Comparison of ENCODE assay signal across 26 cellular contexts in the genomic region with DNA sequence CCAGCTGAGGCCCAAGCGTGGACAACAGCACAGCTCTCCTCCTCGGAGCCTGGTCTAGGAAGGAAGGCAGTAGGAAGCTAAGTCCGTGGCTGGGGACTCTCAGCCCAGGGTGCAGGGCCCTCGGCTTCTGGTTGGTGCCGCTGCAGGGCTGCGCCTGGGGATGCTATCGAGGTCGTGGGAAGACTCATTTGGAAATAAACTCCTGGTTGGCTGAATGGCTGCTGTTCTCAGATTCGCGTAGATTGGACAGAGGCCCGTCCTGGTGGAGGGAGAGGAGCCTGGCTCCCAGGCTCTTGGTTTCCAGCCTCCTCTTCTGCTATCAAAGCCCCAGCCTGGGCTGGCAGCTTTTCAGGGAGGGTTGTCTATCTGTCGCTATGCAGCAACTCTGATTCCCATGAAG.
DNase-seq lines count a peak whose midpoint lies in the region; ATAC-seq and TF ChIP-seq lines count a peak whose summit lies in the region.
"Had no signal": no experiment of that assay in that cellular context is flagged by ENCODE, and none has a peak within 500 bp of the region (broad histone marks: within the 10 kb centered on the region; RNA-seq: fewer than 3 reads in every experiment).

No MANE protein-coding gene starts in this region.

- no peaks in the 10 kb centered on the region for H3K4me1 ChIP-seq in ascending aorta
- H3K4me1 ChIP-seq: psoas muscle, vagina had no signal

- H3K36me3 ChIP-seq in H7 (replicated peaks; ENCODE audit: control insufficient read depth, insufficient read depth, low read length), result no peaks in the 10 kb centered on the region
- H3K36me3 ChIP-seq in ascending aorta, result no peaks in the 10 kb centered on the region
- H3K36me3 ChIP-seq: SJSA1, vagina had no signal

- peaks cover 2% of the 10 kb centered on the region for H3K9me3 Mint-ChIP-seq in CD4-positive, alpha-beta T cell
- peaks cover 0 to 6% (median 0%) of the 10 kb centered on the region in 6 donors for H3K9me3 Mint-ChIP-seq in immature natural killer cell
- H3K9me3 Mint-ChIP-seq: natural killer cell had no signal

- DNase-seq in H7, result peak; percentile 8
- no peak for DNase-seq in ascending aorta (ENCODE audit: low spot score in 2 of 2)
- DNase-seq in left cardiac atrium, result peak; percentile 60
- peak; percentile 85 for DNase-seq in posterior vena cava (ENCODE audit: low spot score)
- no peak for DNase-seq in CD4-positive, alpha-beta T cell
- DNase-seq in Kasumi-1 (lab: John Stamatoyannopoulos, UW), result no peak
- no peak for DNase-seq in NCI-H748 (lab: John Stamatoyannopoulos, UW; ENCODE audit: unreplicated experiment)
- no peak for DNase-seq in immature natural killer cell
- DNase-seq: activated CD4-positive, alpha-beta T cell treated with anti-CD3 and anti-CD28 coated beads, Interleukin-2, amount 50 U/mL, for 1 hour; activated CD8-positive, alpha-beta memory T cell treated with anti-CD3 and anti-CD28 coated beads, Interleukin-2, amount 50 U/mL, for 48 hours; activated effector memory CD4-positive, alpha-beta T cell treated with Interleukin-2 at 50 U/mL for 16 hours; activated naive CD8-positive, alpha-beta T cell treated with anti-CD3 and anti-CD28 coated beads, Interleukin-2, amount 50 U/mL, for 24 hours; caudate nucleus; DMS 273 treated with DMSO at 0.1 percent for 48 hours; dorsolateral prefrontal cortex; MM.1S; natural killer cell; NCI-H1436 treated with DMSO at 0.1 percent for 48 hours; psoas muscle; stimulated activated CD4-positive, alpha-beta T cell treated with anti-CD3 and anti-CD28 coated beads, Interleukin-4, amount 100 ng/mL, for 24 hours; T-helper 17 cell had no signal

- H3K4me3 ChIP-seq in H7 (ENCODE audit: insufficient read depth, low read depth, low read length), result no peak overlapping the region
- no peak overlapping the region for H3K4me3 ChIP-seq in ascending aorta
- H3K4me3 ChIP-seq: dorsolateral prefrontal cortex, psoas muscle, SJSA1, smooth muscle cell, vagina had no signal

- CTCF ChIA-PET in CD4-positive, alpha-beta T cell (lab: Charles Lee), result no interaction called here

- no peaks in the 10 kb centered on the region for H3K9me3 ChIP-seq in ascending aorta
- no peaks in the 10 kb centered on the region for H3K9me3 ChIP-seq in CD4-positive, alpha-beta T cell (ENCODE audit: control insufficient read depth, low read length)
- H3K9me3 ChIP-seq: psoas muscle, SJSA1, vagina had no signal

- ATAC-seq in left cardiac atrium, result peak; percentile 87 to 90
- no peak for ATAC-seq in CD4-positive, alpha-beta T cell (ENCODE audit: poor library complexity)
- ATAC-seq: activated naive CD8-positive, alpha-beta T cell treated with anti-CD3 and anti-CD28 coated beads, Interleukin-2, amount 50 U/mL, for 24 hours; natural killer cell; psoas muscle; T-helper 17 cell had no signal

- TF ChIP-seq CTCF in ascending aorta (IDR thresholded peaks at IDR 0.05), result peak in 2 of 3 experiments; percentile 46 to 56
- no peak for TF ChIP-seq CTCF in CD4-positive, alpha-beta T cell (IDR thresholded peaks at IDR 0.05)

- no peak overlapping the region for H3K27ac ChIP-seq in ascending aorta
- no peak overlapping the region for H3K27ac ChIP-seq in CD4-positive, alpha-beta T cell (ENCODE audit: low read depth, low read length)
- H3K27ac ChIP-seq: dorsolateral prefrontal cortex, foreskin keratinocyte, HL-60, psoas muscle, SJSA1, vagina had no signal

- H3K27me3 Mint-ChIP-seq in CD4-positive, alpha-beta T cell, result no peaks in the 10 kb centered on the region
- peaks cover 0 to 2% (median 0%) of the 10 kb centered on the region in 3 donors for H3K27me3 Mint-ChIP-seq in immature natural killer cell (ENCODE audit: low read depth in 3 of 3)
- H3K27me3 Mint-ChIP-seq: activated naive CD8-positive, alpha-beta T cell treated with anti-CD3 and anti-CD28 coated beads, Interleukin-2, amount 50 U/mL, for 24 hours had no signal

- no peaks in the 10 kb centered on the region for H3K4me1 Mint-ChIP-seq in CD4-positive, alpha-beta T cell (ENCODE audit: low read depth)
- no peaks in the 10 kb centered on the region for H3K4me1 Mint-ChIP-seq in immature natural killer cell
- H3K4me1 Mint-ChIP-seq: activated naive CD8-positive, alpha-beta T cell treated with anti-CD3 and anti-CD28 coated beads, Interleukin-2, amount 50 U/mL, for 24 hours; natural killer cell; T-helper 17 cell had no signal

- intact Hi-C loops in ascending aorta (cut with DNase I), result no loop called here
- intact Hi-C loops in left cardiac atrium (cut with DNase I), result no loop called here
- intact Hi-C loops in posterior vena cava (cut with DNase I), result no loop called here
- intact Hi-C loops in CD4-positive, alpha-beta T cell (cut with DNase I, micrococcal nuclease), result loop anchor here in 1 of 2 experiments (10.0 kb wide), 1 partner anchor 1280 kb away; no protein-coding TSS in a partner anchor

- no peak overlapping the region for H3K27ac Mint-ChIP-seq in CD4-positive, alpha-beta T cell
- no peak overlapping the region for H3K27ac Mint-ChIP-seq in immature natural killer cell
- H3K27ac Mint-ChIP-seq: activated naive CD8-positive, alpha-beta T cell treated with anti-CD3 and anti-CD28 coated beads, Interleukin-2, amount 50 U/mL, for 24 hours; natural killer cell; T-helper 17 cell had no signal

- no peak overlapping the region for H3K4me3 Mint-ChIP-seq in CD4-positive, alpha-beta T cell
- H3K4me3 Mint-ChIP-seq in immature natural killer cell, result no peak overlapping the region
- H3K4me3 Mint-ChIP-seq: activated naive CD8-positive, alpha-beta T cell treated with anti-CD3 and anti-CD28 coated beads, Interleukin-2, amount 50 U/mL, for 24 hours; natural killer cell; T-helper 17 cell had no signal

- H3K27me3 ChIP-seq in H7 (ENCODE audit: control insufficient read depth, insufficient read depth, low read length) (no peaks in the 10 kb centered on the region), ascending aorta (no peaks in the 10 kb centered on the region)
- no peaks in the 10 kb centered on the region for H3K27me3 ChIP-seq in CD4-positive, alpha-beta T cell (ENCODE audit: control insufficient read depth, insufficient read depth, low read length)
- H3K27me3 ChIP-seq: foreskin keratinocyte, SJSA1, vagina had no signal

- no peaks in the 10 kb centered on the region for H3K36me3 Mint-ChIP-seq in CD4-positive, alpha-beta T cell (ENCODE audit: low read depth)
- no peaks in the 10 kb centered on the region for H3K36me3 Mint-ChIP-seq in immature natural killer cell
- H3K36me3 Mint-ChIP-seq: natural killer cell had no signal

- POLR2A ChIA-PET in CD4-positive, alpha-beta T cell (lab: Charles Lee), result no interaction called here

Comparison
In these comparisons a context has a peak if more than half of its experiments do, and no peak if none do; other contexts are left out.
1. DNase-seq: peak in H7 (single experiment), left cardiac atrium (single experiment) and posterior vena cava (single experiment); none in ascending aorta (0 of 2), CD4-positive, alpha-beta T cell (0 of 10), Kasumi-1 (0 of 2), NCI-H748 (single experiment) and immature natural killer cell (0 of 3).